Comparison of ENCODE assay signal across 19 cellular contexts in genomic region chr3:135975053-135975452, GRCh38. TPM values are rescaled to one million over a fixed set of nuclear protein-coding genes. Genes with fewer than 3 reads are reported as not detected.
"Had no signal": no experiment of that assay in that cellular context is flagged by ENCODE, and none has a peak within 500 bp of the region (broad histone marks: within the 10 kb centered on the region; RNA-seq: fewer than 3 reads in every experiment).

No MANE protein-coding gene starts in this region.

- H3K4me3 ChIP-seq: esophagus squamous epithelium, gastrocnemius medialis, neural progenitor cell, tibial artery had no signal

- H3K9me3 ChIP-seq: esophagus squamous epithelium, gastrocnemius medialis, tibial artery had no signal

- H3K36me3 ChIP-seq: brain microvascular endothelial cell, esophagus squamous epithelium, gastrocnemius medialis, neural progenitor cell, tibial artery had no signal

- ATAC-seq: activated CD4-positive, alpha-beta T cell treated with anti-CD3 and anti-CD28 coated beads for 36 hours; gastrocnemius medialis; left colon; stimulated activated naive CD8-positive, alpha-beta T cell treated with anti-CD3 and anti-CD28 coated beads, Interleukin-15, Interleukin-2, amounts not matched to agents 100 U/mL and 50 U/mL, for 24 hours had no signal

- H3K27ac ChIP-seq: brain microvascular endothelial cell, esophagus squamous epithelium, tibial artery had no signal

- H3K27me3 ChIP-seq: brain microvascular endothelial cell, esophagus squamous epithelium, gastrocnemius medialis, neural progenitor cell, tibial artery had no signal

- DNase-seq: activated CD4-positive, alpha-beta T cell treated with anti-CD3 and anti-CD28 coated beads for 36 hours; activated CD4-positive, alpha-beta T cell treated with anti-CD3 and anti-CD28 coated beads, Interleukin-2, amount 50 U/mL, for 4 hours; activated naive CD4-positive, alpha-beta T cell treated with Interleukin-2 at 50 U/mL for 16 hours; activated T-cell treated with anti-CD3 and anti-CD28 coated beads, Interleukin-2, amount 50 U/mL, for 48 hours; brain microvascular endothelial cell; central memory CD4-positive, alpha-beta T cell; endodermal cell; esophagus squamous epithelium; gastrocnemius medialis; head of caudate nucleus; left colon; mesenchymal stem cell; naive B cell; stimulated activated CD4-positive, alpha-beta T cell treated with anti-CD3 and anti-CD28 coated beads, Interleukin-4, amount 100 ng/mL, for 4 hours; stimulated activated naive CD8-positive, alpha-beta T cell treated with anti-CD3 and anti-CD28 coated beads, Interleukin-15, Interleukin-2, amounts not matched to agents 100 U/mL and 50 U/mL, for 24 hours; T-helper 9 cell; tibial artery had no signal

RNA-seq across cellular contexts. Expression of gene PPP2R3A, which starts 9.5 kb away (rescaled TPM):
- total RNA-seq: T-helper 1 cell treated with Interleukin-12 subunit alpha and Interleukin-12 subunit beta and Interleukin-4 antibody, amounts not matched to agents 30 ng/mL and 1 ng/mL, for 36 hours had no signal
